Comparison of ENCODE assay signal across 11 cellular contexts in genomic region chr1:212856755-212857154, GRCh38. TPM values are rescaled to one million over a fixed set of nuclear protein-coding genes. Genes with fewer than 3 reads are reported as not detected.
A peak's percentile ranks its signal among the peaks of the same experiment; 100 is the strongest.
DNase-seq lines count a peak whose midpoint lies in the region; ATAC-seq, FAIRE-seq and TF ChIP-seq lines count a peak whose summit lies in the region.
"Had no signal": no experiment of that assay in that cellular context is flagged by ENCODE, and none has a peak within 500 bp of the region (broad histone marks: within the 10 kb centered on the region; RNA-seq: fewer than 3 reads in every experiment).

No MANE protein-coding gene starts in this region.

- no peak for TF ChIP-seq CTCF in natural killer cell (IDR thresholded peaks at IDR 0.05)
- no peak for TF ChIP-seq CTCF in keratinocyte (optimal IDR thresholded peaks at IDR 0.05 in 1 of 3, IDR thresholded peaks at IDR 0.05 in 1 of 3, conservative IDR thresholded peaks at IDR 0.05 in 1 of 3; ENCODE audit: extremely low read depth in 1 of 3, insufficient read depth in 2 of 3, low read length in 3 of 3)
- no peak for TF ChIP-seq CTCF in upper lobe of right lung (IDR thresholded peaks at IDR 0.05)

- CTCF ChIA-PET in T-cell (lab: Charles Lee): interaction anchor here (0.6 kb wide), 3 partner anchors 52 to 412 kb away, joined by 3 to 7 read pairs (median 5); no protein-coding TSS in a partner anchor

- H3K9me3 ChIP-seq in keratinocyte (ENCODE audit: control insufficient read depth, low read depth, low read length): no peaks in the 10 kb centered on the region
- no peaks in the 10 kb centered on the region for H3K9me3 ChIP-seq in upper lobe of right lung

- H3K27ac Mint-ChIP-seq in natural killer cell: peak overlapping the region in 1 of 2 donors; percentile 87
- H3K27ac Mint-ChIP-seq in natural killer cell treated with Interleukin-12 subunit alpha and Interleukin-12 subunit beta and Interleukin-15 and Interleukin-18, amount 100 ng/mL, for 72 hours: peak overlapping the region in 1 of 2 donors; percentile 39
- H3K27ac Mint-ChIP-seq in T-cell: no peak overlapping the region

- peak overlapping the region; percentile 95 for H3K4me3 Mint-ChIP-seq in natural killer cell
- no peak overlapping the region for H3K4me3 Mint-ChIP-seq in natural killer cell treated with Interleukin-12 subunit alpha and Interleukin-12 subunit beta and Interleukin-15 and Interleukin-18, amount 100 ng/mL, for 72 hours
- H3K4me3 Mint-ChIP-seq in T-cell: peak overlapping the region in 2 of 3 donors; percentile 59 to 97

- H3K27me3 Mint-ChIP-seq in natural killer cell (ENCODE audit: low read depth in 2 of 2) (no peaks in the 10 kb centered on the region), T-cell (no peaks in the 10 kb centered on the region)
- H3K27me3 Mint-ChIP-seq in natural killer cell treated with Interleukin-12 subunit alpha and Interleukin-12 subunit beta and Interleukin-15 and Interleukin-18, amount 100 ng/mL, for 72 hours: no peaks in the 10 kb centered on the region

- H3K9ac ChIP-seq in keratinocyte (ENCODE audit: control insufficient read depth, extremely low read depth, insufficient read depth, low read length): no peak overlapping the region

- POLR2A ChIA-PET in T-cell (lab: Charles Lee): interaction anchor here in 1 of 2 donors (0.7 kb wide), 1 partner anchor 90 kb away, joined by 15 read pairs; no protein-coding TSS in a partner anchor

- H3K9me3 Mint-ChIP-seq in natural killer cell (no peaks in the 10 kb centered on the region), T-cell (peaks cover 0 to 2% (median 0%) of the 10 kb centered on the region in 3 donors)
- H3K9me3 Mint-ChIP-seq in natural killer cell treated with Interleukin-12 subunit alpha and Interleukin-12 subunit beta and Interleukin-15 and Interleukin-18, amount 100 ng/mL, for 72 hours: no peaks in the 10 kb centered on the region
- H3K9me3 Mint-ChIP-seq: activated T-cell treated with anti-CD3 and anti-CD28 coated beads, Interleukin-2, amount 50 U/mL, for 4 hours had no signal

- H3K36me3 ChIP-seq in keratinocyte (ENCODE audit: control insufficient read depth in 2 of 2, extremely low read depth in 1 of 2, insufficient read depth in 2 of 2, low read length in 2 of 2): peaks cover 2 to 6% of the 10 kb centered on the region in 2 experiments
- H3K36me3 ChIP-seq in upper lobe of right lung: no peaks in the 10 kb centered on the region

- DNase-seq in natural killer cell: no peak
- no peak for DNase-seq in natural killer cell treated with Interleukin-12 subunit alpha and Interleukin-12 subunit beta and Interleukin-15 and Interleukin-18, amount 100 ng/mL, for 72 hours (ENCODE audit: low spot score)
- DNase-seq in T-cell: no peak
- no peak for DNase-seq in keratinocyte (ENCODE audit: low read depth, low spot score)
- no peak for DNase-seq in upper lobe of right lung
- no peak for DNase-seq in foreskin melanocyte
- no peak for DNase-seq in iPS-NIHi11 (ENCODE audit: low spot score)
- no peak for DNase-seq in left ventricle myocardium superior
- DNase-seq: activated T-cell treated with anti-CD3 and anti-CD28 coated beads, Interleukin-2, amount 50 U/mL, for 4 hours; COR-L47; Kasumi-1 had no signal

- H4K20me1 ChIP-seq in keratinocyte (ENCODE audit: control insufficient read depth, extremely low read depth, insufficient read depth, low read length): no peaks in the 10 kb centered on the region

- intact Hi-C loops in natural killer cell (cut with micrococcal nuclease): loop anchor here (5.0 kb wide), 1 partner anchor 64 kb away; the partner anchor contains the start of genes NSL1 and TATDN3
- intact Hi-C loops in upper lobe of right lung (cut with DNase I): no loop called here
- intact Hi-C loops in left ventricle myocardium superior (cut with micrococcal nuclease): no loop called here

- H3K27me3 ChIP-seq in keratinocyte (ENCODE audit: control insufficient read depth, extremely low read depth, insufficient read depth, low read length): no peaks in the 10 kb centered on the region
- no peaks in the 10 kb centered on the region for H3K27me3 ChIP-seq in upper lobe of right lung

- H3K36me3 Mint-ChIP-seq in natural killer cell: no peaks in the 10 kb centered on the region
- peaks cover 6% of the 10 kb centered on the region for H3K36me3 Mint-ChIP-seq in natural killer cell treated with Interleukin-12 subunit alpha and Interleukin-12 subunit beta and Interleukin-15 and Interleukin-18, amount 100 ng/mL, for 72 hours
- peaks cover 19% of the 10 kb centered on the region for H3K36me3 Mint-ChIP-seq in T-cell

- H3K4me3 ChIP-seq in keratinocyte (ENCODE audit: control insufficient read depth in 2 of 3, extremely low read depth in 1 of 3, insufficient read depth in 2 of 3, low read depth in 1 of 3, low read length in 3 of 3): no peak overlapping the region
- H3K4me3 ChIP-seq in upper lobe of right lung: peak overlapping the region; percentile 83

- dilution Hi-C loops in keratinocyte (cut with MboI; ENCODE audit: extremely low pct_ligation_motif_present, low sequenced_read_pairs): no loop called here

- H3K4me1 ChIP-seq in keratinocyte (ENCODE audit: control insufficient read depth, extremely low read depth, insufficient read depth, low read length) (peaks cover 19% of the 10 kb centered on the region), upper lobe of right lung (peaks cover 21% of the 10 kb centered on the region)

- H3K79me2 ChIP-seq in keratinocyte (ENCODE audit: control insufficient read depth, insufficient read depth, low read length): peaks cover 34% of the 10 kb centered on the region

- peaks cover 10 to 26% of the 10 kb centered on the region in 2 donors for H3K4me1 Mint-ChIP-seq in natural killer cell
- peaks cover 8 to 13% of the 10 kb centered on the region in 2 donors for H3K4me1 Mint-ChIP-seq in natural killer cell treated with Interleukin-12 subunit alpha and Interleukin-12 subunit beta and Interleukin-15 and Interleukin-18, amount 100 ng/mL, for 72 hours (ENCODE audit: low read depth in 2 of 2)
- peaks cover 8 to 30% (median 26%) of the 10 kb centered on the region in 3 donors for H3K4me1 Mint-ChIP-seq in T-cell

- no peak for FAIRE-seq in keratinocyte (lab: Jason Lieb, UNC)

- peaks cover 3% of the 10 kb centered on the region for H3K9me1 ChIP-seq in keratinocyte (ENCODE audit: control insufficient read depth, extremely low read depth, insufficient read depth, low read length)

- no peak overlapping the region for H3K27ac ChIP-seq in keratinocyte (ENCODE audit: control insufficient read depth, insufficient read depth, low read length)
- H3K27ac ChIP-seq in upper lobe of right lung: no peak overlapping the region

- H3K4me2 ChIP-seq in keratinocyte (ENCODE audit: control insufficient read depth, extremely low read depth, insufficient read depth, low read depth, low read length): peak overlapping the region; percentile 34

- no peak overlapping the region for H2AFZ ChIP-seq in keratinocyte (ENCODE audit: control insufficient read depth, low read length)

- ATAC-seq in natural killer cell: no peak
- ATAC-seq in natural killer cell treated with Interleukin-12 subunit alpha and Interleukin-12 subunit beta and Interleukin-15 and Interleukin-18, amount 100 ng/mL, for 72 hours: no peak
- no peak for ATAC-seq in T-cell (replicated peaks in 1 of 4)
- ATAC-seq in upper lobe of right lung: no peak
- no peak for ATAC-seq in left ventricle myocardium superior

RNA-seq across cellular contexts. Expression of gene FLVCR1, which starts 1.3 kb away (rescaled TPM):
- total RNA-seq in natural killer cell (10 to 100 TPM in 2 of 3 donors, 1 to 10 TPM in 1; 8.1 to 15.0 (median 11.4) TPM), T-cell (10 to 100 TPM in 2 of 5 donors, 1 to 10 TPM in 3; 8.5 to 10.8 (median 9.5) TPM), upper lobe of right lung (11.3 TPM), left ventricle myocardium superior (2.0 TPM)
- total RNA-seq in natural killer cell treated with Interleukin-12 subunit alpha and Interleukin-12 subunit beta and Interleukin-15 and Interleukin-18, amount 100 ng/mL, for 72 hours: 10 to 100 TPM; 15.6 to 22.1 TPM
- polyA plus RNA-seq in keratinocyte: 3.3 to 6.4 TPM (median 4.0 TPM) in 3 replicates
- 0.65 TPM for polyA plus RNA-seq in keratinocyte (2011; ENCODE audit: low read depth)
- 1.2 and 1.9 TPM in 2 replicates for polyA plus RNA-seq in keratinocyte (2011; cell fraction: cytosol; rRNA removed)
- 6.6 and 11.2 TPM in 2 replicates for polyA plus RNA-seq in keratinocyte (2011; cell fraction: nucleus; rRNA removed)
- polyA plus RNA-seq in keratinocyte (2012; ENCODE audit: low replicate concordance): 3.1 and 4.2 TPM in 2 replicates
- polyA minus RNA-seq in keratinocyte: 6.8 to 10.2 TPM (median 9.5 TPM) in 3 replicates
- polyA minus RNA-seq in keratinocyte (2011; cell fraction: cytosol; rRNA and poly(A)+ RNA removed): 4.8 TPM
- polyA minus RNA-seq in keratinocyte (2011; cell fraction: nucleus; rRNA and poly(A)+ RNA removed): 7.3 and 11.3 TPM in 2 replicates

RNA-seq across cellular contexts. Expression of gene SPATA45, which starts 9.3 kb away (rescaled TPM):
- total RNA-seq in natural killer cell: under 1 TPM in 1 of 3 donors, not detected in 2; 0.80 TPM
- total RNA-seq in natural killer cell treated with Interleukin-12 subunit alpha and Interleukin-12 subunit beta and Interleukin-15 and Interleukin-18, amount 100 ng/mL, for 72 hours: under 1 TPM in 1 of 2 donors, not detected in 1; 0.86 TPM
- total RNA-seq in T-cell: under 1 TPM in 1 of 5 donors, not detected in 4; 0.57 TPM
- not detected in 3 replicates for polyA plus RNA-seq in keratinocyte
- polyA plus RNA-seq in keratinocyte (2011; ENCODE audit: low read depth): not detected
- polyA plus RNA-seq in keratinocyte (2011; cell fraction: cytosol; rRNA removed): not detected in 2 replicates
- polyA plus RNA-seq in keratinocyte (2011; cell fraction: nucleus; rRNA removed): not detected in 2 replicates
- polyA plus RNA-seq in keratinocyte (2012; ENCODE audit: low replicate concordance): not detected in 2 replicates
- polyA minus RNA-seq in keratinocyte: not detected in 3 replicates
- polyA minus RNA-seq in keratinocyte (2011; cell fraction: cytosol; rRNA and poly(A)+ RNA removed): not detected
- not detected in 2 replicates for polyA minus RNA-seq in keratinocyte (2011; cell fraction: nucleus; rRNA and poly(A)+ RNA removed)
- total RNA-seq in upper lobe of right lung: not detected
- not detected for total RNA-seq in left ventricle myocardium superior
- total RNA-seq: activated T-cell treated with anti-CD3 and anti-CD28 coated beads, Interleukin-2, amount 50 U/mL, for 4 hours had no signal
